ENCODE assay signal across 1 cellular context in the genomic region with DNA sequence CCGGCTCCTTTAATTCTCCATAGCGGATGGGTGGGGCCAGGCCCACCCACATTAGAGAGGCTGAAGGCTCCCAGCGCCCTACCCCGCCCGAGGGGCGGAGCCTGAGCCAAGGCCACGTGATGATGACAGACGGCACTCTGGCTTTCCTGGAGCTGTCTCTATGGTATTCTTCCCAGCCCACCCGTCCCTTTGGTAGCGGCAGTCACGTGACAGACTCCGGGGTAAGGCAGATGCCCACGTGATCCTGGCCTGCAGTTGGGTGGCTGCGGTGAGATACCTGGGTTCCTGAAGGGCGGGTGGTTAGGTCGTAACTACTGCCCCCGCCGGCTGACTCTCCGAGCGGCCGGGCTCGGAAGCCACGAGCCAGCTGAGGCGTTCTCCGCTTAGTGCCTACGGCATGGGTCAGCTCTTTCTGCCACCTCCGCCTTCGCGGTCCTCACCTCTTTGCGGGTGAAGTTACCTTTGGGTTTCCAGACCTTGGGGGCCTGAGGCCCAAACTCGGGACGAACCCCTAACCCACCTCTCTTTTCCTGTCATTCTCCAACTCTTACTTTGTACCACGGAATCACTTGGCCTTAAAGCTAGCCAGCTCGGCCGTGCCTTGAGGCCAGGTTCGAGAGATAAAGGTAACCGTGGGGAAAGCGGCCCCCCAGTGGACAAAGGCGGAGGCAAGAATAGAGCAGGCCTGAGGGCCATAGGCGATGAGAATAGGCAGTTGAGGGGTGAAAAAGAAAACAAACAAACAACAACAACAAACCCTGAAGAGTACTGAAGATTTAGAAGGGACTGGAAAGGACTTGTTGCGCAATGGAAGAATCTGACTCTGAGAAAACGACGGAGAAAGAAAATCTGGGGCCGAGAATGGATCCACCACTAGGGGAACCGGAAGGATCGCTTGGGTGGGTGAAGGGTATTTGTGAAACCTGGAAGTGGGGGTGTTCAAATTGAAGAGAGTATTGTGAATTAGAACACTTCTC.
A peak's percentile ranks its signal among the peaks of the same experiment; 100 is the strongest.
TF ChIP-seq lines count a peak whose summit lies in the region.

A gene with protein sequence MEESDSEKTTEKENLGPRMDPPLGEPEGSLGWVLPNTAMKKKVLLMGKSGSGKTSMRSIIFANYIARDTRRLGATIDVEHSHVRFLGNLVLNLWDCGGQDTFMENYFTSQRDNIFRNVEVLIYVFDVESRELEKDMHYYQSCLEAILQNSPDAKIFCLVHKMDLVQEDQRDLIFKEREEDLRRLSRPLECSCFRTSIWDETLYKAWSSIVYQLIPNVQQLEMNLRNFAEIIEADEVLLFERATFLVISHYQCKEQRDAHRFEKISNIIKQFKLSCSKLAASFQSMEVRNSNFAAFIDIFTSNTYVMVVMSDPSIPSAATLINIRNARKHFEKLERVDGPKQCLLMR (plus strand): TSS at position 229 of the 977 bp plus-strand sequence. CDS start 579 bp downstream, at position 808.

TF ChIP-seq in HepG2, 621 proteins besides CTCF, POLR2A, EP300 and RAD21 (continued from another document and continues in another):
- TF ChIP-seq, protein P1, sequence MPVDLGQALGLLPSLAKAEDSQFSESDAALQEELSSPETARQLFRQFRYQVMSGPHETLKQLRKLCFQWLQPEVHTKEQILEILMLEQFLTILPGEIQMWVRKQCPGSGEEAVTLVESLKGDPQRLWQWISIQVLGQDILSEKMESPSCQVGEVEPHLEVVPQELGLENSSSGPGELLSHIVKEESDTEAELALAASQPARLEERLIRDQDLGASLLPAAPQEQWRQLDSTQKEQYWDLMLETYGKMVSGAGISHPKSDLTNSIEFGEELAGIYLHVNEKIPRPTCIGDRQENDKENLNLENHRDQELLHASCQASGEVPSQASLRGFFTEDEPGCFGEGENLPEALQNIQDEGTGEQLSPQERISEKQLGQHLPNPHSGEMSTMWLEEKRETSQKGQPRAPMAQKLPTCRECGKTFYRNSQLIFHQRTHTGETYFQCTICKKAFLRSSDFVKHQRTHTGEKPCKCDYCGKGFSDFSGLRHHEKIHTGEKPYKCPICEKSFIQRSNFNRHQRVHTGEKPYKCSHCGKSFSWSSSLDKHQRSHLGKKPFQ (CRISPR knock-in tag; IDR thresholded peaks at IDR 0.05; ENCODE audit: insufficient replicate concordance): no peak
- TF ChIP-seq, protein P2, sequence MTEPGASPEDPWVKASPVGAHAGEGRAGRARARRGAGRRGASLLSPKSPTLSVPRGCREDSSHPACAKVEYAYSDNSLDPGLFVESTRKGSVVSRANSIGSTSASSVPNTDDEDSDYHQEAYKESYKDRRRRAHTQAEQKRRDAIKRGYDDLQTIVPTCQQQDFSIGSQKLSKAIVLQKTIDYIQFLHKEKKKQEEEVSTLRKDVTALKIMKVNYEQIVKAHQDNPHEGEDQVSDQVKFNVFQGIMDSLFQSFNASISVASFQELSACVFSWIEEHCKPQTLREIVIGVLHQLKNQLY (CRISPR knock-in tag; IDR thresholded peaks at IDR 0.05): peak; percentile 76
- TF ChIP-seq GATAD1 (CRISPR knock-in tag; IDR thresholded peaks at IDR 0.05) (peak; percentile 85), ZNF713 (CRISPR knock-in tag; IDR thresholded peaks at IDR 0.05) (no peak), NFYB (CRISPR knock-in tag; IDR thresholded peaks at IDR 0.05) (peak; percentile 30; the same call in 1 of the 2 replicates), KLF6 (CRISPR knock-in tag; IDR thresholded peaks at IDR 0.05) (no peak), GLI4 (CRISPR knock-in tag; IDR thresholded peaks at IDR 0.05; ENCODE audit: borderline replicate concordance) (no peak), ZMYM3 (CRISPR knock-in tag; IDR thresholded peaks at IDR 0.05) (no peak), DMAP1 (CRISPR knock-in tag; IDR thresholded peaks at IDR 0.05) (peak; percentile 31; the same call in 1 of the 2 replicates), ARID2 (CRISPR knock-in tag; IDR thresholded peaks at IDR 0.05; ENCODE audit: borderline replicate concordance) (no peak), NFIB (CRISPR knock-in tag; IDR thresholded peaks at IDR 0.05; ENCODE audit: borderline replicate concordance) (no peak), KDM5A (IDR thresholded peaks at IDR 0.05; ENCODE audit: borderline replicate concordance, low read length) (0 out of 2 replicates have a peak, but pooled peaks have one; percentile 71), SCMH1 (CRISPR knock-in tag; IDR thresholded peaks at IDR 0.05; ENCODE audit: borderline replicate concordance) (no peak), ZEB1 (IDR thresholded peaks at IDR 0.05; ENCODE audit: insufficient replicate concordance, low read depth) (no peak), IKZF4 (CRISPR knock-in tag; IDR thresholded peaks at IDR 0.05; ENCODE audit: borderline replicate concordance, low read depth, not compliant biosample characterization) (no peak), ZNF350 (CRISPR knock-in tag; IDR thresholded peaks at IDR 0.05; ENCODE audit: borderline replicate concordance, low read depth) (peak; percentile 31; the same call in 1 of the 2 replicates), NBN (conservative IDR thresholded peaks at IDR 0.05) (no peak), RBFOX2 (IDR thresholded peaks at IDR 0.05; ENCODE audit: low read depth, low read length) (peak; percentile 53; the same call in 1 of the 2 replicates), JUND (CRISPR knock-in tag; IDR thresholded peaks at IDR 0.05) (no peak)
- TF ChIP-seq, protein P3, sequence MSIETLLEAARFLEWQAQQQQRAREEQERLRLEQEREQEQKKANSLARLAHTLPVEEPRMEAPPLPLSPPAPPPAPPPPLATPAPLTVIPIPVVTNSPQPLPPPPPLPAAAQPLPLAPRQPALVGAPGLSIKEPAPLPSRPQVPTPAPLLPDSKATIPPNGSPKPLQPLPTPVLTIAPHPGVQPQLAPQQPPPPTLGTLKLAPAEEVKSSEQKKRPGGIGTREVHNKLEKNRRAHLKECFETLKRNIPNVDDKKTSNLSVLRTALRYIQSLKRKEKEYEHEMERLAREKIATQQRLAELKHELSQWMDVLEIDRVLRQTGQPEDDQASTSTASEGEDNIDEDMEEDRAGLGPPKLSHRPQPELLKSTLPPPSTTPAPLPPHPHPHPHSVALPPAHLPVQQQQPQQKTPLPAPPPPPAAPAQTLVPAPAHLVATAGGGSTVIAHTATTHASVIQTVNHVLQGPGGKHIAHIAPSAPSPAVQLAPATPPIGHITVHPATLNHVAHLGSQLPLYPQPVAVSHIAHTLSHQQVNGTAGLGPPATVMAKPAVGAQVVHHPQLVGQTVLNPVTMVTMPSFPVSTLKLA (IDR thresholded peaks at IDR 0.05): peak; percentile 93
- TF ChIP-seq, protein P4, sequence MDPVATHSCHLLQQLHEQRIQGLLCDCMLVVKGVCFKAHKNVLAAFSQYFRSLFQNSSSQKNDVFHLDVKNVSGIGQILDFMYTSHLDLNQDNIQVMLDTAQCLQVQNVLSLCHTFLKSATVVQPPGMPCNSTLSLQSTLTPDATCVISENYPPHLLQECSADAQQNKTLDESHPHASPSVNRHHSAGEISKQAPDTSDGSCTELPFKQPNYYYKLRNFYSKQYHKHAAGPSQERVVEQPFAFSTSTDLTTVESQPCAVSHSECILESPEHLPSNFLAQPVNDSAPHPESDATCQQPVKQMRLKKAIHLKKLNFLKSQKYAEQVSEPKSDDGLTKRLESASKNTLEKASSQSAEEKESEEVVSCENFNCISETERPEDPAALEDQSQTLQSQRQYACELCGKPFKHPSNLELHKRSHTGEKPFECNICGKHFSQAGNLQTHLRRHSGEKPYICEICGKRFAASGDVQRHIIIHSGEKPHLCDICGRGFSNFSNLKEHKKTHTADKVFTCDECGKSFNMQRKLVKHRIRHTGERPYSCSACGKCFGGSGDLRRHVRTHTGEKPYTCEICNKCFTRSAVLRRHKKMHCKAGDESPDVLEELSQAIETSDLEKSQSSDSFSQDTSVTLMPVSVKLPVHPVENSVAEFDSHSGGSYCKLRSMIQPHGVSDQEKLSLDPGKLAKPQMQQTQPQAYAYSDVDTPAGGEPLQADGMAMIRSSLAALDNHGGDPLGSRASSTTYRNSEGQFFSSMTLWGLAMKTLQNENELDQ (CRISPR knock-in tag; IDR thresholded peaks at IDR 0.05; ENCODE audit: borderline replicate concordance): no peak
- TF ChIP-seq, protein P5, sequence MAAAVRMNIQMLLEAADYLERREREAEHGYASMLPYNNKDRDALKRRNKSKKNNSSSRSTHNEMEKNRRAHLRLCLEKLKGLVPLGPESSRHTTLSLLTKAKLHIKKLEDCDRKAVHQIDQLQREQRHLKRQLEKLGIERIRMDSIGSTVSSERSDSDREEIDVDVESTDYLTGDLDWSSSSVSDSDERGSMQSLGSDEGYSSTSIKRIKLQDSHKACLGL (CRISPR knock-in tag; IDR thresholded peaks at IDR 0.05): peak; percentile 66; the same call in 1 of the 2 replicates
- TF ChIP-seq, protein P6, sequence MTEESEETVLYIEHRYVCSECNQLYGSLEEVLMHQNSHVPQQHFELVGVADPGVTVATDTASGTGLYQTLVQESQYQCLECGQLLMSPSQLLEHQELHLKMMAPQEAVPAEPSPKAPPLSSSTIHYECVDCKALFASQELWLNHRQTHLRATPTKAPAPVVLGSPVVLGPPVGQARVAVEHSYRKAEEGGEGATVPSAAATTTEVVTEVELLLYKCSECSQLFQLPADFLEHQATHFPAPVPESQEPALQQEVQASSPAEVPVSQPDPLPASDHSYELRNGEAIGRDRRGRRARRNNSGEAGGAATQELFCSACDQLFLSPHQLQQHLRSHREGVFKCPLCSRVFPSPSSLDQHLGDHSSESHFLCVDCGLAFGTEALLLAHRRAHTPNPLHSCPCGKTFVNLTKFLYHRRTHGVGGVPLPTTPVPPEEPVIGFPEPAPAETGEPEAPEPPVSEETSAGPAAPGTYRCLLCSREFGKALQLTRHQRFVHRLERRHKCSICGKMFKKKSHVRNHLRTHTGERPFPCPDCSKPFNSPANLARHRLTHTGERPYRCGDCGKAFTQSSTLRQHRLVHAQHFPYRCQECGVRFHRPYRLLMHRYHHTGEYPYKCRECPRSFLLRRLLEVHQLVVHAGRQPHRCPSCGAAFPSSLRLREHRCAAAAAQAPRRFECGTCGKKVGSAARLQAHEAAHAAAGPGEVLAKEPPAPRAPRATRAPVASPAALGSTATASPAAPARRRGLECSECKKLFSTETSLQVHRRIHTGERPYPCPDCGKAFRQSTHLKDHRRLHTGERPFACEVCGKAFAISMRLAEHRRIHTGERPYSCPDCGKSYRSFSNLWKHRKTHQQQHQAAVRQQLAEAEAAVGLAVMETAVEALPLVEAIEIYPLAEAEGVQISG (CRISPR knock-in tag; IDR thresholded peaks at IDR 0.05): peak; percentile 99
- TF ChIP-seq, protein P7, sequence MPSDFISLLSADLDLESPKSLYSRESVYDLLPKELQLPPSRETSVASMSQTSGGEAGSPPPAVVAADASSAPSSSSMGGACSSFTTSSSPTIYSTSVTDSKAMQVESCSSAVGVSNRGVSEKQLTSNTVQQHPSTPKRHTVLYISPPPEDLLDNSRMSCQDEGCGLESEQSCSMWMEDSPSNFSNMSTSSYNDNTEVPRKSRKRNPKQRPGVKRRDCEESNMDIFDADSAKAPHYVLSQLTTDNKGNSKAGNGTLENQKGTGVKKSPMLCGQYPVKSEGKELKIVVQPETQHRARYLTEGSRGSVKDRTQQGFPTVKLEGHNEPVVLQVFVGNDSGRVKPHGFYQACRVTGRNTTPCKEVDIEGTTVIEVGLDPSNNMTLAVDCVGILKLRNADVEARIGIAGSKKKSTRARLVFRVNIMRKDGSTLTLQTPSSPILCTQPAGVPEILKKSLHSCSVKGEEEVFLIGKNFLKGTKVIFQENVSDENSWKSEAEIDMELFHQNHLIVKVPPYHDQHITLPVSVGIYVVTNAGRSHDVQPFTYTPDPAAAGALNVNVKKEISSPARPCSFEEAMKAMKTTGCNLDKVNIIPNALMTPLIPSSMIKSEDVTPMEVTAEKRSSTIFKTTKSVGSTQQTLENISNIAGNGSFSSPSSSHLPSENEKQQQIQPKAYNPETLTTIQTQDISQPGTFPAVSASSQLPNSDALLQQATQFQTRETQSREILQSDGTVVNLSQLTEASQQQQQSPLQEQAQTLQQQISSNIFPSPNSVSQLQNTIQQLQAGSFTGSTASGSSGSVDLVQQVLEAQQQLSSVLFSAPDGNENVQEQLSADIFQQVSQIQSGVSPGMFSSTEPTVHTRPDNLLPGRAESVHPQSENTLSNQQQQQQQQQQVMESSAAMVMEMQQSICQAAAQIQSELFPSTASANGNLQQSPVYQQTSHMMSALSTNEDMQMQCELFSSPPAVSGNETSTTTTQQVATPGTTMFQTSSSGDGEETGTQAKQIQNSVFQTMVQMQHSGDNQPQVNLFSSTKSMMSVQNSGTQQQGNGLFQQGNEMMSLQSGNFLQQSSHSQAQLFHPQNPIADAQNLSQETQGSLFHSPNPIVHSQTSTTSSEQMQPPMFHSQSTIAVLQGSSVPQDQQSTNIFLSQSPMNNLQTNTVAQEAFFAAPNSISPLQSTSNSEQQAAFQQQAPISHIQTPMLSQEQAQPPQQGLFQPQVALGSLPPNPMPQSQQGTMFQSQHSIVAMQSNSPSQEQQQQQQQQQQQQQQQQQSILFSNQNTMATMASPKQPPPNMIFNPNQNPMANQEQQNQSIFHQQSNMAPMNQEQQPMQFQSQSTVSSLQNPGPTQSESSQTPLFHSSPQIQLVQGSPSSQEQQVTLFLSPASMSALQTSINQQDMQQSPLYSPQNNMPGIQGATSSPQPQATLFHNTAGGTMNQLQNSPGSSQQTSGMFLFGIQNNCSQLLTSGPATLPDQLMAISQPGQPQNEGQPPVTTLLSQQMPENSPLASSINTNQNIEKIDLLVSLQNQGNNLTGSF (CRISPR knock-in tag; IDR thresholded peaks at IDR 0.05): no peak
- TF ChIP-seq, protein P8, sequence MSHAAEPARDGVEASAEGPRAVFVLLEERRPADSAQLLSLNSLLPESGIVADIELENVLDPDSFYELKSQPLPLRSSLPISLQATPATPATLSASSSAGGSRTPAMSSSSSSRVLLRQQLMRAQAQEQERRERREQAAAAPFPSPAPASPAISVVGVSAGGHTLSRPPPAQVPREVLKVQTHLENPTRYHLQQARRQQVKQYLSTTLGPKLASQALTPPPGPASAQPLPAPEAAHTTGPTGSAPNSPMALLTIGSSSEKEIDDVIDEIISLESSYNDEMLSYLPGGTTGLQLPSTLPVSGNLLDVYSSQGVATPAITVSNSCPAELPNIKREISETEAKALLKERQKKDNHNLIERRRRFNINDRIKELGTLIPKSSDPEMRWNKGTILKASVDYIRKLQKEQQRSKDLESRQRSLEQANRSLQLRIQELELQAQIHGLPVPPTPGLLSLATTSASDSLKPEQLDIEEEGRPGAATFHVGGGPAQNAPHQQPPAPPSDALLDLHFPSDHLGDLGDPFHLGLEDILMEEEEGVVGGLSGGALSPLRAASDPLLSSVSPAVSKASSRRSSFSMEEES (CRISPR knock-in tag; IDR thresholded peaks at IDR 0.05): peak; percentile 66
